In genomic region chr15:36797128-36797527, GRCh38 we compare ENCODE assay signal across 28 cellular contexts.
DNase-seq lines count a peak whose midpoint lies in the region; ATAC-seq and TF ChIP-seq lines count a peak whose summit lies in the region.
"Had no signal": no experiment of that assay in that cellular context is flagged by ENCODE, and none has a peak within 500 bp of the region (broad histone marks: within the 10 kb centered on the region; RNA-seq: fewer than 3 reads in every experiment).

No MANE protein-coding gene starts in this region.

- no TSS peak for BruUV-seq in HCT116 (replicated peaks; lab: Mats Ljungman, UMichigan)

- no peak for TF ChIP-seq CTCF in HCT116 (IDR thresholded peaks at IDR 0.05 in 2 of 3, conservative IDR thresholded peaks at IDR 0.05 in 1 of 3; ENCODE audit: borderline replicate concordance in 1 of 3, insufficient read depth in 1 of 3, low read depth in 2 of 3, low read length in 2 of 3)

- H3K79me2 ChIP-seq in HCT116 (ENCODE audit: insufficient read depth, low read length) = no peaks in the 10 kb centered on the region

- CTCF ChIA-PET in HCT116 (lab: Charles Lee) = no interaction called here

- TF ChIP-seq RAD21 in HCT116 (IDR thresholded peaks at IDR 0.05; ENCODE audit: low read depth) = no peak

- intact Hi-C loops in HCT116 (cut with micrococcal nuclease) (no loop called here), left colon (cut with DNase I, micrococcal nuclease) (no loop called here)

- TF ChIP-seq POLR2A in HCT116 (IDR thresholded peaks at IDR 0.05; ENCODE audit: borderline replicate concordance, extremely low read depth, insufficient read depth, insufficient read length) = no peak

- H4K20me1 ChIP-seq in HCT116 (ENCODE audit: insufficient read depth) = no peaks in the 10 kb centered on the region

- no peaks in the 10 kb centered on the region for H3K9me2 ChIP-seq in HCT116 (ENCODE audit: insufficient read depth)

- no peak overlapping the region for H2AFZ ChIP-seq in HCT116 (ENCODE audit: low read depth, low read length, poor library complexity, severe bottlenecking)

- no peaks in the 10 kb centered on the region for H3K9me3 ChIP-seq in HCT116 (ENCODE audit: control insufficient read depth in 1 of 2, insufficient read depth in 1 of 2, low read depth in 1 of 2, low read length in 2 of 2)
- H3K9me3 ChIP-seq: left lung, right lobe of liver, uterus had no signal

- RAD21 ChIA-PET in HCT116 (lab: Charles Lee; ENCODE audit: low non-redundant PET in 1 of 2, low total read pairs in 2 of 2, uncharacterized antibody in 2 of 2, unreplicated experiment in 2 of 2) = no interaction called here

- no peak overlapping the region for H3K4me3 ChIP-seq in HCT116 (replicated peaks in 1 of 2; ENCODE audit: low read depth in 1 of 2, low read length in 2 of 2)
- H3K4me3 ChIP-seq: GM12878, left lung, right lobe of liver, uterus had no signal

- H3K9ac ChIP-seq in HCT116 (ENCODE audit: low read length) = no peak overlapping the region

- no peaks in the 10 kb centered on the region for H3K36me3 ChIP-seq in HCT116 (ENCODE audit: control insufficient read depth in 1 of 2, insufficient read depth in 2 of 2, low read length in 2 of 2)
- H3K36me3 ChIP-seq: left lung, right lobe of liver, uterus had no signal

- H3K4me1 ChIP-seq in HCT116 (ENCODE audit: control insufficient read depth in 1 of 2, insufficient read depth in 2 of 2, low read length in 2 of 2) = peaks cover 19 to 26% of the 10 kb centered on the region in 2 experiments
- H3K4me1 ChIP-seq: left lung, uterus had no signal

- DNase-seq in A172 (ENCODE audit: low spot score) (peak; percentile 35), HCT116 (ENCODE audit: low read depth, low spot score) (no peak), NCI-H146 (lab: John Stamatoyannopoulos, UW) (peak; percentile 66), left colon (no peak), amygdala (lab: John Stamatoyannopoulos, UW) (no peak), cerebellar cortex (ENCODE audit: low spot score) (no peak), SHP77 treated with DMSO at 0.1 percent for 48 hours (lab: John Stamatoyannopoulos, UW) (no peak)
- DNase-seq: ACHN; activated CD4-positive, alpha-beta T cell treated with anti-CD3 and anti-CD28 coated beads, Interleukin-2, amount 50 U/mL, for 4 hours; activated T-cell treated with anti-CD3 and anti-CD28 coated beads, Interleukin-2, amount 50 U/mL, for 48 hours; CD8-positive, alpha-beta memory T cell; DMS153; endodermal cell; glutamatergic neuron; GOT3; left lung; NCI-H1092; NCI-H2029 treated with DMSO at 0.1 percent for 48 hours; NCI-H226; NCI-H82; right lobe of liver; stimulated activated CD4-positive, alpha-beta T cell treated with anti-CD3 and anti-CD28 coated beads, Interleukin-12 subunit alpha, Interleukin-12 subunit beta, amount 100 ng/mL, for 4 hours; stimulated activated CD4-positive, alpha-beta T cell treated with anti-CD3 and anti-CD28 coated beads, Interleukin-2, amount 100 ng/mL, for 48 hours; stimulated activated naive CD8-positive, alpha-beta T cell treated with anti-CD3 and anti-CD28 coated beads, Interleukin-15, amount 100 ng/mL, for 72 hours; uterus had no signal

- peak overlapping the region; percentile 57; the same call in 1 of the 2 replicates for H3K27ac ChIP-seq in HCT116 (ENCODE audit: low read depth, low read length)
- H3K27ac ChIP-seq: left lung, right lobe of liver, uterus had no signal

- POLR2A ChIA-PET in HCT116 (lab: Charles Lee) = no interaction called here

- H3K4me2 ChIP-seq in HCT116 (ENCODE audit: low read length) = no peak overlapping the region

- peak; percentile 44; the same call in 1 of the 2 replicates for ATAC-seq in HCT116
- peak; percentile 87 for ATAC-seq in left colon
- ATAC-seq in HG02798 (IDR thresholded peaks at IDR 0.05; ENCODE audit: poor library complexity, unreplicated experiment) = no peak
- ATAC-seq: GM12878; left lung; right lobe of liver; SK-N-SH treated with all-trans-retinoic acid at 6 μM for 48 hours; stimulated activated naive CD8-positive, alpha-beta T cell treated with anti-CD3 and anti-CD28 coated beads, Interleukin-15, amount 100 ng/mL, for 72 hours had no signal

- no peaks in the 10 kb centered on the region for H3K27me3 ChIP-seq in HCT116 (ENCODE audit: insufficient read depth, low read length)
- H3K27me3 ChIP-seq: left lung, right lobe of liver, uterus had no signal

TF ChIP-seq in HCT116, 20 proteins besides CTCF, POLR2A, EP300 and RAD21:
- TF ChIP-seq SRF (IDR thresholded peaks at IDR 0.05; ENCODE audit: low read depth) (no peak), EGR1 (IDR thresholded peaks at IDR 0.05; ENCODE audit: low read depth) (no peak), POLR2AphosphoS5 (IDR thresholded peaks at IDR 0.05; ENCODE audit: low read depth, low read length) (no peak), SIN3A (IDR thresholded peaks at IDR 0.05; ENCODE audit: low read depth) (no peak), TCF7L2 (IDR thresholded peaks at IDR 0.05; ENCODE audit: borderline replicate concordance, extremely low read depth, insufficient read depth, insufficient read length) (no peak), SP1 (IDR thresholded peaks at IDR 0.05; ENCODE audit: low read depth) (no peak), FOSL1 (IDR thresholded peaks at IDR 0.05; ENCODE audit: low read depth) (no peak), JUND (IDR thresholded peaks at IDR 0.05) (no peak), ZFX (IDR thresholded peaks at IDR 0.05) (no peak), ZNF274 (IDR thresholded peaks at IDR 0.05; ENCODE audit: low read depth, low read length) (no peak), REST (IDR thresholded peaks at IDR 0.05; ENCODE audit: low read depth) (no peak), EZH2 (IDR thresholded peaks at IDR 0.05) (no peak), YY1 (IDR thresholded peaks at IDR 0.05; ENCODE audit: extremely low read depth, insufficient replicate concordance, low read depth, low read length) (no peak), CEBPB (IDR thresholded peaks at IDR 0.05; ENCODE audit: low read depth) (no peak), ELF1 (IDR thresholded peaks at IDR 0.05; ENCODE audit: borderline replicate concordance, low read depth) (no peak), EZH2phosphoT487 (IDR thresholded peaks at IDR 0.05; ENCODE audit: borderline replicate concordance) (no peak), ZBTB33 (IDR thresholded peaks at IDR 0.05; ENCODE audit: extremely low read depth, insufficient replicate concordance, low read length) (no peak)
- TF ChIP-seq, protein P1, sequence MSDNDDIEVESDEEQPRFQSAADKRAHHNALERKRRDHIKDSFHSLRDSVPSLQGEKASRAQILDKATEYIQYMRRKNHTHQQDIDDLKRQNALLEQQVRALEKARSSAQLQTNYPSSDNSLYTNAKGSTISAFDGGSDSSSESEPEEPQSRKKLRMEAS (IDR thresholded peaks at IDR 0.05) = no peak

Comparison
In these comparisons a context has a peak if more than half of its experiments do, and no peak if none do; other contexts are left out.
1. DNase-seq: peak in A172 (single experiment) and NCI-H146 (single experiment); none in HCT116 (single experiment), left colon (0 of 2), amygdala (0 of 56), cerebellar cortex (single experiment) and SHP77 treated with DMSO at 0.1 percent for 48 hours (single experiment).